17 cellular contexts compared by ENCODE assay signal in the genomic region with DNA sequence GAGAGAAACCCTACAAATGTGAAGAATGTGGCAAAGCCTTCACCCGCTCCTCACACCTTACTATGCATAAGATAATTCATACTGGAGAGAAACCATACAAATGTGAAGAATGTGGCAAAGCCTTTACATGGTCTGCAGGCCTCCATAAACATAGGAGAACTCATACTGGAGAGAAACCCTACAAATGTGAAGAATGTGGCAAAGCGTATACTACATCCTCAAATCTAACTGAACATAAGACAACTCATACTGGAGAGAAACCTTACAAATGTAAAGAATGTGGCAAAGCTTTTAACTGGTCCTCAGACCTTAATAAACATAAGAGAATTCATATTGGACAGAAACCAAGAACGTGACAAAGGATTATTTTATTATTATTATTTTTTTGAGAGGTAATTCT. TPM values are rescaled to one million over a fixed set of nuclear protein-coding genes. Genes with fewer than 3 reads are reported as not detected.
A peak's percentile ranks its signal among the peaks of the same experiment; 100 is the strongest.
DNase-seq lines count a peak whose midpoint lies in the region; TF ChIP-seq lines count a peak whose summit lies in the region.
"Had no signal": no experiment of that assay in that cellular context is flagged by ENCODE, and none has a peak within 500 bp of the region (broad histone marks: within the 10 kb centered on the region; RNA-seq: fewer than 3 reads in every experiment).

No MANE protein-coding gene starts in this region.

- H3K4ac ChIP-seq in mesendoderm (ENCODE audit: low read depth, low read length) = no peak overlapping the region

- H3K4me1 Mint-ChIP-seq in activated naive CD4-positive, alpha-beta T cell treated with anti-CD3 and anti-CD28 coated beads, Interleukin-2, amount 50 U/mL, for 24 hours = no peaks in the 10 kb centered on the region
- no peaks in the 10 kb centered on the region for H3K4me1 Mint-ChIP-seq in MCF 10A (ENCODE audit: insufficient read depth, unreplicated experiment)
- H3K4me1 Mint-ChIP-seq: CD4-positive, CD25-positive, alpha-beta regulatory T cell had no signal

- no peak overlapping the region for H2AK5ac ChIP-seq in mesendoderm (ENCODE audit: low read length)

- no peaks in the 10 kb centered on the region for H3K27me3 Mint-ChIP-seq in activated naive CD4-positive, alpha-beta T cell treated with anti-CD3 and anti-CD28 coated beads, Interleukin-2, amount 50 U/mL, for 24 hours
- no peaks in the 10 kb centered on the region for H3K27me3 Mint-ChIP-seq in MCF 10A (ENCODE audit: insufficient read depth, unreplicated experiment)

- CTCF ChIA-PET in MCF 10A (lab: Yijun Ruan, JAX) = no interaction called here

- H3K27me3 ChIP-seq in adipocyte (replicated peaks; ENCODE audit: control insufficient read depth, insufficient read depth, low read length) (no peaks in the 10 kb centered on the region), mesendoderm (ENCODE audit: insufficient read depth, low read length, poor library complexity) (no peaks in the 10 kb centered on the region), dorsolateral prefrontal cortex (no peaks in the 10 kb centered on the region)

- H3K4me2 ChIP-seq in mesendoderm (ENCODE audit: low read length) = no peak overlapping the region

- POLR2A ChIA-PET in MCF 10A (lab: Yijun Ruan, JAX) = no interaction called here

- H3K36me3 ChIP-seq in adipocyte (ENCODE audit: control insufficient read depth, insufficient read depth, low read length, severe bottlenecking) (peaks cover 49% of the 10 kb centered on the region), mesendoderm (ENCODE audit: control insufficient read depth, insufficient read depth, low read length) (peaks cover 8% of the 10 kb centered on the region)
- H3K36me3 ChIP-seq: HAP-1 had no signal

- no peak for DNase-seq in activated naive CD4-positive, alpha-beta T cell (lab: John Stamatoyannopoulos, UW)
- DNase-seq in adipocyte (ENCODE audit: low read depth) (no peak), mesendoderm (peak; percentile 7), NCI-H69 (lab: John Stamatoyannopoulos, UW) (no peak), MCF 10A (ENCODE audit: unreplicated experiment) (no peak), DMS53 (lab: John Stamatoyannopoulos, UW) (no peak), dorsolateral prefrontal cortex (no peak)
- DNase-seq: Calu3; CD4-positive, CD25-positive, alpha-beta regulatory T cell; DMS 273 treated with DMSO at 0.1 percent for 48 hours; DMS79; GOT3 had no signal

- peaks cover 85% of the 10 kb centered on the region for H3K9me3 ChIP-seq in adipocyte (ENCODE audit: control insufficient read depth, low read length)
- H3K9me3 ChIP-seq: HAP-1 had no signal

- peak overlapping the region; percentile 47 for H3K4me3 ChIP-seq in adipocyte (ENCODE audit: low read length)
- peak overlapping the region; percentile 3 for H3K4me3 ChIP-seq in mesendoderm (ENCODE audit: low read length)
- no peak overlapping the region for H3K4me3 ChIP-seq in dorsolateral prefrontal cortex
- H3K4me3 ChIP-seq: GM12878, HAP-1 had no signal

- H3K18ac ChIP-seq in mesendoderm (ENCODE audit: low read length) = no peak overlapping the region

- peaks cover 26% of the 10 kb centered on the region for H3K36me3 Mint-ChIP-seq in activated naive CD4-positive, alpha-beta T cell treated with anti-CD3 and anti-CD28 coated beads, Interleukin-2, amount 50 U/mL, for 24 hours
- H3K36me3 Mint-ChIP-seq in MCF 10A (ENCODE audit: insufficient read depth, unreplicated experiment) = no peaks in the 10 kb centered on the region

- H3K79me1 ChIP-seq in mesendoderm (ENCODE audit: low read length) = no peaks in the 10 kb centered on the region

- no peak overlapping the region for H3K23ac ChIP-seq in mesendoderm (ENCODE audit: low read length)

- H3K79me2 ChIP-seq in mesendoderm (ENCODE audit: control insufficient read depth, insufficient read depth, low read length) = no peaks in the 10 kb centered on the region

- no peak overlapping the region for H2BK120ac ChIP-seq in mesendoderm (ENCODE audit: low read depth, low read length)

- H3K9me3 Mint-ChIP-seq in activated naive CD4-positive, alpha-beta T cell treated with anti-CD3 and anti-CD28 coated beads, Interleukin-2, amount 50 U/mL, for 24 hours = peaks cover 18% of the 10 kb centered on the region
- H3K9me3 Mint-ChIP-seq in MCF 10A (ENCODE audit: unreplicated experiment) = peaks cover under 1% of the 10 kb centered on the region

- intact Hi-C loops in MCF 10A (cut with micrococcal nuclease) = no loop called here
- intact Hi-C loops in dorsolateral prefrontal cortex (cut with DNase I) = no loop called here

- WGBS in mesendoderm (ENCODE audit: extremely low coverage, insufficient coverage, low lambda C conversion rate) = no CpG with 5 or more reads among the region's 3 CpGs

- H3K27ac ChIP-seq in mesendoderm (ENCODE audit: low read depth, low read length) (no peak overlapping the region), dorsolateral prefrontal cortex (no peak overlapping the region)
- H3K27ac ChIP-seq: 22Rv1 had no signal

- TF ChIP-seq CTCF in MCF 10A (IDR thresholded peaks at IDR 0.05; ENCODE audit: unreplicated experiment) (no peak), dorsolateral prefrontal cortex (IDR thresholded peaks at IDR 0.05 in 54 of 56, conservative IDR thresholded peaks at IDR 0.05 in 2 of 56; ENCODE audit: low read depth in 1 of 56, partially characterized antibody in 56 of 56) (no peak)

- H2BK15ac ChIP-seq in mesendoderm (replicated peaks; ENCODE audit: low read depth) = no peak overlapping the region

- no TSS peak for BruUV-seq in MCF 10A (replicated peaks; lab: Mats Ljungman, UMichigan)

- no peaks in the 10 kb centered on the region for H3K4me1 ChIP-seq in adipocyte (ENCODE audit: control insufficient read depth, insufficient read depth, low read length)
- no peaks in the 10 kb centered on the region for H3K4me1 ChIP-seq in mesendoderm (ENCODE audit: control insufficient read depth, low read depth, low read length)
- H3K4me1 ChIP-seq: HAP-1 had no signal

- no peak overlapping the region for H2BK5ac ChIP-seq in mesendoderm (ENCODE audit: low read length)

- H3K27ac Mint-ChIP-seq in activated naive CD4-positive, alpha-beta T cell treated with anti-CD3 and anti-CD28 coated beads, Interleukin-2, amount 50 U/mL, for 24 hours = no peak overlapping the region
- no peak overlapping the region for H3K27ac Mint-ChIP-seq in MCF 10A (ENCODE audit: low read depth, unreplicated experiment)
- H3K27ac Mint-ChIP-seq: CD4-positive, CD25-positive, alpha-beta regulatory T cell had no signal

- H3K4me3 Mint-ChIP-seq in activated naive CD4-positive, alpha-beta T cell treated with anti-CD3 and anti-CD28 coated beads, Interleukin-2, amount 50 U/mL, for 24 hours = peak overlapping the region; percentile 2
- no peak overlapping the region for H3K4me3 Mint-ChIP-seq in MCF 10A (ENCODE audit: unreplicated experiment)
- H3K4me3 Mint-ChIP-seq: CD4-positive, CD25-positive, alpha-beta regulatory T cell had no signal

- H3K9ac ChIP-seq in adipocyte (ENCODE audit: low read length) (no peak overlapping the region), mesendoderm (ENCODE audit: low read length) (no peak overlapping the region)

- H4K8ac ChIP-seq in mesendoderm (ENCODE audit: low read depth, low read length) = no peak overlapping the region

- no peak overlapping the region for H4K5ac ChIP-seq in mesendoderm (ENCODE audit: low read length)

- H3K56ac ChIP-seq in mesendoderm (ENCODE audit: low read length) = no peak overlapping the region

RNA-seq across cellular contexts. Expression of gene ZNF486, which starts 30.7 kb away (rescaled TPM):
- polyA plus RNA-seq in mesendoderm (2013, experiment 1 of 2) = 12.9 TPM
- polyA plus RNA-seq in mesendoderm (2013, experiment 2 of 2) = 13.1 TPM
- total RNA-seq in MCF 10A (2022) (not detected in 2 replicates), dorsolateral prefrontal cortex (1 to 10 TPM; 1.6 to 5.9 (median 3.4) TPM)
- total RNA-seq: Calu3, G401 had no signal

Comparison
In these comparisons a context has a peak if more than half of its experiments do, and no peak if none do; other contexts are left out.
1. H3K4me3 ChIP-seq: peak in adipocyte (single experiment) and mesendoderm (single experiment); none in dorsolateral prefrontal cortex (0 of 59).